Comparison of ENCODE assay signal across 15 cellular contexts in the genomic region with DNA sequence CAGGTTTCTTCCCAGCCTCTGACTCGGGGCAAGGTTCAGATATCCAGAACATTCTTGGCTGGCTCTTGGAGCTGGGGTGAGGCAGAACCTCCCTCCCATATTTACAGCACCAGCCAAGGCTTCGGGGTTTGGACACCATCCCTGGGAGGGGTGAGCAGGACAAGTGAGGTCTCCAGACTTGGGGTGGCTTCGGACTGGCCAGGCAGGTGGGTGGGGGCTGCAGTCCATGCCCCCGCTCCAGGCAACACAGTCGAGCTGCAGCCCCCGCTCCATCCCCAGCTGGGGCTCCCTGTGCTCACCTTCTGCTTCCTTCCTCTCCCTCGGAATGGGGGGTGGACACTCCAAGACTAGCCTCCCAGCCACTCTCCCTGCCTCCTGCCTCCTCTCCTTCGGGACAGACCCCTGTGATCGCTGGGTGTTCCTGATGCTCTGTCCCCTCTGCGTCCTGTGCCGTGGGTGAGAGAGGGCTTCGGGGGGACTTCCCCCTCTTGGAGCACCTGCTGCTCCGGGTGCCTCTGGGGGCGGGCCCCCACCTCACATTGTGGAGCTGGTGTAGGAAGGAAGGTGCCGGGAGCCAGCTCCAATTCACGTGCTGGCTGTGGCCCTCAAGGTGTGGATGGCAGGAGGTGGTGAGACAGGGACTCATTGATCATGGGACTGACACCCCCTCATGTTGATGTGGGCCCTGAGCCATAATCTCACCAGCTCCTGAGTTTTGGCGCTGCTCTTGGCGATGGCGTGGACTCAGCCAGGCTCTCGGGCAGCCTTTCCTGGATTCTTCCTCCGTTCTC.
A peak's percentile ranks its signal among the peaks of the same experiment; 100 is the strongest.
DNase-seq lines count a peak whose midpoint lies in the region; ATAC-seq and TF ChIP-seq lines count a peak whose summit lies in the region.
"Had no signal": no experiment of that assay in that cellular context is flagged by ENCODE, and none has a peak within 500 bp of the region (broad histone marks: within the 10 kb centered on the region; RNA-seq: fewer than 3 reads in every experiment).

No MANE protein-coding gene starts in this region.

- no peak for ATAC-seq in Right ventricle myocardium superior (ENCODE audit: poor library complexity)
- ATAC-seq in Right ventricle myocardium inferior = no peak
- ATAC-seq in GM21786 (IDR thresholded peaks at IDR 0.05; ENCODE audit: unreplicated experiment) = no peak
- ATAC-seq: activated CD4-positive, CD25-positive, alpha-beta regulatory T cell treated with anti-CD3 and anti-CD28 coated beads, Interleukin-2, amount 50 U/mL, for 24 hours; left colon; naive thymus-derived CD4-positive, alpha-beta T cell had no signal

- H2BK12ac ChIP-seq in mesenchymal stem cell (ENCODE audit: low read length in 2 of 2) = no peak overlapping the region

- H3K9ac ChIP-seq in mesenchymal stem cell (ENCODE audit: low read length) = no peak overlapping the region
- H3K9ac ChIP-seq: GM23248 had no signal

- H2AK5ac ChIP-seq in mesenchymal stem cell (ENCODE audit: low read length, severe bottlenecking) = peak overlapping the region; percentile 85

- no peak overlapping the region for H4K91ac ChIP-seq in mesenchymal stem cell (ENCODE audit: low read length)

- no peak for TF ChIP-seq CTCF in vagina (IDR thresholded peaks at IDR 0.05)

- H3K27ac ChIP-seq in mesenchymal stem cell (ENCODE audit: low read length, poor library complexity, severe bottlenecking) = no peak overlapping the region
- H3K27ac ChIP-seq in vagina = peak overlapping the region; percentile 74
- H3K27ac ChIP-seq: GM23248 had no signal

- no peak overlapping the region for H3K14ac ChIP-seq in mesenchymal stem cell (ENCODE audit: low read length in 2 of 2)

- H3K79me1 ChIP-seq in mesenchymal stem cell (replicated peaks; ENCODE audit: low read length, poor library complexity, severe bottlenecking) = peaks cover 13% of the 10 kb centered on the region

- H3K27me3 ChIP-seq in mesenchymal stem cell (ENCODE audit: control insufficient read depth in 1 of 2, insufficient read depth in 1 of 2, low read length in 2 of 2) = no peaks in the 10 kb centered on the region
- no peaks in the 10 kb centered on the region for H3K27me3 ChIP-seq in vagina

- no peak overlapping the region for H2BK120ac ChIP-seq in mesenchymal stem cell (ENCODE audit: low read depth, low read length)

- H3K4me1 ChIP-seq in mesenchymal stem cell (ENCODE audit: control insufficient read depth, insufficient read depth, low read depth, low read length) = peaks cover 46% of the 10 kb centered on the region
- peaks cover 44% of the 10 kb centered on the region for H3K4me1 ChIP-seq in vagina

- TF ChIP-seq POLR2A in vagina (IDR thresholded peaks at IDR 0.05) = no peak

- intact Hi-C loops in Right ventricle myocardium superior (cut with DNase I) (loop anchor here (2.0 to 10.0 kb wide), 3 partner anchors 55 to 165 kb away; no protein-coding TSS in a partner anchor), Right ventricle myocardium inferior (cut with DNase I) (loop anchor here (2.0 kb wide), 2 partner anchors 45 to 101 kb away; no protein-coding TSS in a partner anchor), vagina (cut with DNase I) (loop anchor here (2.0 to 5.0 kb wide), 3 partner anchors 42 to 165 kb away; no protein-coding TSS in a partner anchor)

- WGBS in mesenchymal stem cell = 96% methylated on average over 20 of the region's 21 CpGs

- DNase-seq in Right ventricle myocardium superior (peak; percentile 35), Right ventricle myocardium inferior (ENCODE audit: missing footprints) (no peak), mesenchymal stem cell (no peak), vagina (ENCODE audit: extremely low spot score in 2 of 2) (peak in 1 of 2 donors; percentile 89), NCI-H2029 treated with DMSO at 0.1 percent for 48 hours (lab: John Stamatoyannopoulos, UW) (no peak)
- peak; percentile 56 for DNase-seq in activated CD8-positive, alpha-beta memory T cell treated with anti-CD3 and anti-CD28 coated beads for 24 hours
- DNase-seq in stimulated activated CD4-positive, alpha-beta T cell treated with anti-CD3 and anti-CD28 coated beads, Interleukin-15, amount 100 ng/mL, for 24 hours = no peak
- DNase-seq: dermis blood vessel endothelial cell, GM23248, MV-4-11, NCI-H2081 treated with DMSO at 0.1 percent for 48 hours had no signal

- no peak overlapping the region for H3K18ac ChIP-seq in mesenchymal stem cell (ENCODE audit: low read depth in 1 of 2, low read length in 2 of 2)

- peak overlapping the region; percentile 60 for H2BK15ac ChIP-seq in mesenchymal stem cell (ENCODE audit: low read depth, poor library complexity, severe bottlenecking)

- H3K4me3 ChIP-seq in mesenchymal stem cell (ENCODE audit: insufficient read depth in 1 of 2, low read depth in 1 of 2, low read length in 2 of 2) (no peak overlapping the region), vagina (no peak overlapping the region)
- H3K4me3 ChIP-seq: GM23248 had no signal

- peaks cover 9% of the 10 kb centered on the region for H3K9me3 ChIP-seq in mesenchymal stem cell (ENCODE audit: control insufficient read depth, low read length)
- no peaks in the 10 kb centered on the region for H3K9me3 ChIP-seq in vagina

- H3K36me3 ChIP-seq in mesenchymal stem cell (ENCODE audit: control insufficient read depth in 1 of 2, insufficient read depth in 2 of 2, low read depth in 1 of 2, low read length in 2 of 2) = peaks cover 19 to 43% of the 10 kb centered on the region in 2 experiments
- H3K36me3 ChIP-seq in vagina = no peaks in the 10 kb centered on the region

- H3K4me2 ChIP-seq in mesenchymal stem cell (ENCODE audit: low read length, poor library complexity, severe bottlenecking) = no peak overlapping the region

- no peak overlapping the region for H4K8ac ChIP-seq in mesenchymal stem cell (ENCODE audit: low read length)

- no peak overlapping the region for H2AFZ ChIP-seq in mesenchymal stem cell (ENCODE audit: low read depth, low read length)
- H2AFZ ChIP-seq: GM23248 had no signal

- H2BK5ac ChIP-seq in mesenchymal stem cell (ENCODE audit: low read depth, low read length, poor library complexity, severe bottlenecking) = no peak overlapping the region

- no peak overlapping the region for H3K23ac ChIP-seq in mesenchymal stem cell (ENCODE audit: low read length in 2 of 2)

- peak overlapping the region in 1 of 2 experiments; percentile 7 for H3K4ac ChIP-seq in mesenchymal stem cell (ENCODE audit: low read depth in 1 of 2, low read length in 2 of 2)

Comparison
In these comparisons a context has a peak if more than half of its experiments do, and no peak if none do; other contexts are left out.
1. DNase-seq: peak in Right ventricle myocardium superior (single experiment) and activated CD8-positive, alpha-beta memory T cell treated with anti-CD3 and anti-CD28 coated beads for 24 hours (single experiment); none in Right ventricle myocardium inferior (single experiment), mesenchymal stem cell (single experiment), NCI-H2029 treated with DMSO at 0.1 percent for 48 hours (single experiment) and stimulated activated CD4-positive, alpha-beta T cell treated with anti-CD3 and anti-CD28 coated beads, Interleukin-15, amount 100 ng/mL, for 24 hours (single experiment).